1 cellular context compared by ENCODE assay signal in the genomic region with DNA sequence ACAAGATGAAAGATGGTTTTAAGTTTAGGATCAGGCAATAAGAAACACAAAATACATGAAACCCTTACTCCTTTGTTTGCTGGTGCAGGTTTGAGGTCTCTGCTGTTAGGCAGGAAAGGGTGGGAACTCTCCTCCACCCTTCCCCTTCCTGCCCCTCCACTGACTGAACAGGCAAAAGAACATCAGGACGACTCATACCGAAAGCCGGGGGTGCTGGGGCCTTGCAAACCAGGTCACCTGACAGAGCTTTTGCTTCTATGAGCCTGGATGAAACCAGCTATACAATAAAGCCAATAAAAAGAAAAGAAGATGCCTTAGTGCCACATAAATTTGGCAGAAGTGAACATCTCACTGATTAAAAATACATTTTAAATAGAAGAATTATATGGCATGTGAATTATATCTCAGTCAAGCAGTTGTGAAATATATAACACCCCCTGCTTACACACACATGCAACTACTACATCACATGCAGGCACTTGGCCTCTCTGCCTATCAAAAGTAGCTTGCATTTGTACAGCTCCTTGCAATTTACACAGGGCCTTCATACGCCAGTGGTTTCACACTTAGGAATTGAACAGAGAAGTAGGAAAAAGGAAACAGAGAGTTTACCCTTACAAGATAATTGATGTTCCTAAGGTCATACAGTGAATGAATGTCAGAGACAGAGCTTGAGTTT.
TF ChIP-seq lines count a peak whose summit lies in the region.

No MANE protein-coding gene starts in this region.

TF ChIP-seq in GM23338, 12 proteins besides CTCF, POLR2A, EP300 and RAD21:
- TF ChIP-seq, protein P1, sequence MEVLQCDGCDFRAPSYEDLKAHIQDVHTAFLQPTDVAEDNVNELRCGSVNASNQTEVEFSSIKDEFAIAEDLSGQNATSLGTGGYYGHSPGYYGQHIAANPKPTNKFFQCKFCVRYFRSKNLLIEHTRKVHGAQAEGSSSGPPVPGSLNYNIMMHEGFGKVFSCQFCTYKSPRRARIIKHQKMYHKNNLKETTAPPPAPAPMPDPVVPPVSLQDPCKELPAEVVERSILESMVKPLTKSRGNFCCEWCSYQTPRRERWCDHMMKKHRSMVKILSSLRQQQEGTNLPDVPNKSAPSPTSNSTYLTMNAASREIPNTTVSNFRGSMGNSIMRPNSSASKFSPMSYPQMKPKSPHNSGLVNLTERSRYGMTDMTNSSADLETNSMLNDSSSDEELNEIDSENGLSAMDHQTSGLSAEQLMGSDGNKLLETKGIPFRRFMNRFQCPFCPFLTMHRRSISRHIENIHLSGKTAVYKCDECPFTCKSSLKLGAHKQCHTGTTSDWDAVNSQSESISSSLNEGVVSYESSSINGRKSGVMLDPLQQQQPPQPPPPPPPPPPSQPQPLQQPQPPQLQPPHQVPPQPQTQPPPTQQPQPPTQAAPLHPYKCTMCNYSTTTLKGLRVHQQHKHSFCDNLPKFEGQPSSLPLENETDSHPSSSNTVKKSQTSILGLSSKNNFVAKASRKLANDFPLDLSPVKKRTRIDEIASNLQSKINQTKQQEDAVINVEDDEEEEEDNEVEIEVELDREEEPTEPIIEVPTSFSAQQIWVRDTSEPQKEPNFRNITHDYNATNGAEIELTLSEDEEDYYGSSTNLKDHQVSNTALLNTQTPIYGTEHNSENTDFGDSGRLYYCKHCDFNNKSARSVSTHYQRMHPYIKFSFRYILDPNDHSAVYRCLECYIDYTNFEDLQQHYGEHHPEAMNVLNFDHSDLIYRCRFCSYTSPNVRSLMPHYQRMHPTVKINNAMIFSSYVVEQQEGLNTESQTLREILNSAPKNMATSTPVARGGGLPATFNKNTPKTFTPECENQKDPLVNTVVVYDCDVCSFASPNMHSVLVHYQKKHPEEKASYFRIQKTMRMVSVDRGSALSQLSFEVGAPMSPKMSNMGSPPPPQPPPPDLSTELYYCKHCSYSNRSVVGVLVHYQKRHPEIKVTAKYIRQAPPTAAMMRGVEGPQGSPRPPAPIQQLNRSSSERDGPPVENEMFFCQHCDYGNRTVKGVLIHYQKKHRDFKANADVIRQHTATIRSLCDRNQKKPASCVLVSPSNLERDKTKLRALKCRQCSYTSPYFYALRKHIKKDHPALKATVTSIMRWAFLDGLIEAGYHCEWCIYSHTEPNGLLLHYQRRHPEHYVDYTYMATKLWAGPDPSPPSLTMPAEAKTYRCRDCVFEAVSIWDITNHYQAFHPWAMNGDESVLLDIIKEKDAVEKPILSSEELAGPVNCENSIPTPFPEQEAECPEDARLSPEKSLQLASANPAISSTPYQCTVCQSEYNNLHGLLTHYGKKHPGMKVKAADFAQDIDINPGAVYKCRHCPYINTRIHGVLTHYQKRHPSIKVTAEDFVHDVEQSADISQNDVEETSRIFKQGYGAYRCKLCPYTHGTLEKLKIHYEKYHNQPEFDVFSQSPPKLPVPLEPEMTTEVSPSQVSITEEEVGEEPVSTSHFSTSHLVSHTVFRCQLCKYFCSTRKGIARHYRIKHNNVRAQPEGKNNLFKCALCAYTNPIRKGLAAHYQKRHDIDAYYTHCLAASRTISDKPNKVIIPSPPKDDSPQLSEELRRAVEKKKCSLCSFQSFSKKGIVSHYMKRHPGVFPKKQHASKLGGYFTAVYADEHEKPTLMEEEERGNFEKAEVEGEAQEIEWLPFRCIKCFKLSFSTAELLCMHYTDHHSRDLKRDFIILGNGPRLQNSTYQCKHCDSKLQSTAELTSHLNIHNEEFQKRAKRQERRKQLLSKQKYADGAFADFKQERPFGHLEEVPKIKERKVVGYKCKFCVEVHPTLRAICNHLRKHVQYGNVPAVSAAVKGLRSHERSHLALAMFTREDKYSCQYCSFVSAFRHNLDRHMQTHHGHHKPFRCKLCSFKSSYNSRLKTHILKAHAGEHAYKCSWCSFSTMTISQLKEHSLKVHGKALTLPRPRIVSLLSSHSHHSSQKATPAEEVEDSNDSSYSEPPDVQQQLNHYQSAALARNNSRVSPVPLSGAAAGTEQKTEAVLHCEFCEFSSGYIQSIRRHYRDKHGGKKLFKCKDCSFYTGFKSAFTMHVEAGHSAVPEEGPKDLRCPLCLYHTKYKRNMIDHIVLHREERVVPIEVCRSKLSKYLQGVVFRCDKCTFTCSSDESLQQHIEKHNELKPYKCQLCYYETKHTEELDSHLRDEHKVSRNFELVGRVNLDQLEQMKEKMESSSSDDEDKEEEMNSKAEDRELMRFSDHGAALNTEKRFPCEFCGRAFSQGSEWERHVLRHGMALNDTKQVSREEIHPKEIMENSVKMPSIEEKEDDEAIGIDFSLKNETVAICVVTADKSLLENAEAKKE (CRISPR knock-in tag; IDR thresholded peaks at IDR 0.05) = no peak
- TF ChIP-seq ZNF114 (CRISPR knock-in tag; IDR thresholded peaks at IDR 0.05) (no peak), EZH2 (IDR thresholded peaks at IDR 0.05; ENCODE audit: low read depth, unreplicated experiment) (no peak), STAT1 (IDR thresholded peaks at IDR 0.05; ENCODE audit: unreplicated experiment) (no peak), JUNB (IDR thresholded peaks at IDR 0.05; ENCODE audit: unreplicated experiment) (no peak), CREB1 (CRISPR knock-in tag; IDR thresholded peaks at IDR 0.05; ENCODE audit: low read depth) (no peak), POLR2AphosphoS5 (IDR thresholded peaks at IDR 0.05; ENCODE audit: low read depth) (no peak), ZNF331 (CRISPR knock-in tag; IDR thresholded peaks at IDR 0.05; ENCODE audit: low read depth) (no peak)
- TF ChIP-seq, protein P2, sequence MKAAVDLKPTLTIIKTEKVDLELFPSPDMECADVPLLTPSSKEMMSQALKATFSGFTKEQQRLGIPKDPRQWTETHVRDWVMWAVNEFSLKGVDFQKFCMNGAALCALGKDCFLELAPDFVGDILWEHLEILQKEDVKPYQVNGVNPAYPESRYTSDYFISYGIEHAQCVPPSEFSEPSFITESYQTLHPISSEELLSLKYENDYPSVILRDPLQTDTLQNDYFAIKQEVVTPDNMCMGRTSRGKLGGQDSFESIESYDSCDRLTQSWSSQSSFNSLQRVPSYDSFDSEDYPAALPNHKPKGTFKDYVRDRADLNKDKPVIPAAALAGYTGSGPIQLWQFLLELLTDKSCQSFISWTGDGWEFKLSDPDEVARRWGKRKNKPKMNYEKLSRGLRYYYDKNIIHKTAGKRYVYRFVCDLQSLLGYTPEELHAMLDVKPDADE (IDR thresholded peaks at IDR 0.05) = no peak
